ENCODE assay signal across 1 cellular context in genomic region chr2:65030481-65030880, GRCh38.
TF ChIP-seq lines count a peak whose summit lies in the region.

No MANE protein-coding gene starts in this region.

TF ChIP-seq in WTC11, 78 proteins besides CTCF, POLR2A, EP300 and RAD21 (continued from another document):
- TF ChIP-seq, protein P1, sequence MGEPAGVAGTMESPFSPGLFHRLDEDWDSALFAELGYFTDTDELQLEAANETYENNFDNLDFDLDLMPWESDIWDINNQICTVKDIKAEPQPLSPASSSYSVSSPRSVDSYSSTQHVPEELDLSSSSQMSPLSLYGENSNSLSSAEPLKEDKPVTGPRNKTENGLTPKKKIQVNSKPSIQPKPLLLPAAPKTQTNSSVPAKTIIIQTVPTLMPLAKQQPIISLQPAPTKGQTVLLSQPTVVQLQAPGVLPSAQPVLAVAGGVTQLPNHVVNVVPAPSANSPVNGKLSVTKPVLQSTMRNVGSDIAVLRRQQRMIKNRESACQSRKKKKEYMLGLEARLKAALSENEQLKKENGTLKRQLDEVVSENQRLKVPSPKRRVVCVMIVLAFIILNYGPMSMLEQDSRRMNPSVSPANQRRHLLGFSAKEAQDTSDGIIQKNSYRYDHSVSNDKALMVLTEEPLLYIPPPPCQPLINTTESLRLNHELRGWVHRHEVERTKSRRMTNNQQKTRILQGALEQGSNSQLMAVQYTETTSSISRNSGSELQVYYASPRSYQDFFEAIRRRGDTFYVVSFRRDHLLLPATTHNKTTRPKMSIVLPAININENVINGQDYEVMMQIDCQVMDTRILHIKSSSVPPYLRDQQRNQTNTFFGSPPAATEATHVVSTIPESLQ (CRISPR knock-in tag; IDR thresholded peaks at IDR 0.05): no peak
- TF ChIP-seq ETV6 (CRISPR knock-in tag; IDR thresholded peaks at IDR 0.05): no peak
- no peak for TF ChIP-seq NFATC4 (CRISPR knock-in tag; IDR thresholded peaks at IDR 0.05)
- TF ChIP-seq ERG (CRISPR knock-in tag; IDR thresholded peaks at IDR 0.05): no peak
